In the genomic region with DNA sequence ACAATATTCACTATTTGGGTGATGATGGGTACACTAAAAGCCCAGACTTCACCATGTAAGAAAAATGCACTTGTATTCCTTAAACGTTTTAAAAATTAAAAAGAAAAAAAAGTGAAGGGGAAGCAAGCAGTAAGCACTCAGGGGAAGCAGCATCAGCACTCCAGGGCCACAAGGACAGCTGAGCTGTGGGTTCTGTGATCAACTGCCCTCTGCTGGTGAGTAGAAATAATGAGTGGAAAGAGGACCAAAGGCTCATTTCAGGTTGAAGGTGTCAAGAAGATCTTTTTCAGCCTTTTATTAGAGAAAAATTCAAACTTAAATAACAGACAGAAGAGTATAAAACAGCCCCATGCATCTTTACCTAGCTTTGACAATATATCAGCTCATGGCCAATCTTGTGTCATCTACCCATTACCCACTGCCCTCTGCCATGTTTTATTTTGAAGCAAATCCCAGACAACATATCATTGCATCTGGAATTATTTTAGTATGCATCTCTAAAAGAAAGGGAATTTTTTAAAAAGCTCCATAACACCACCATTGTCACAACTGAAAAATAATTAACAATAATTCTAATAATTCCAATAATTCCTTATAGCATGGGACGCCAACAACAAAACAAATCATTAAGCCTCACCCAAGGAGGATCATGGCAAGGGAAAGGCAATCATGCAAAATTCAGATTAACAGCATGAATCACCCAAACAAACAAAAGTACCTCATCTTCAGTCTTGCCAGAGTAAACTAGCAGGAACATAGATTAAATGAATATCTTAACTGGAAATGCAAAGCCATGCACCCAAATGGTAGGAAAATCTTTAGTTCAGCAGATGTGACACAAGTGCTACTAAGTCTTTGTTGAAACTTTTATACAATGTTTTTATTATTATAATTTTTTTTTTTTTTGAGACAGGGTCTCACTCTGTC, we compare ENCODE assay signal across 8 cellular contexts. TPM values are rescaled to one million over a fixed set of nuclear protein-coding genes. Genes with fewer than 3 reads are reported as not detected.
DNase-seq lines count a peak whose midpoint lies in the region; ATAC-seq and TF ChIP-seq lines count a peak whose summit lies in the region.

No MANE protein-coding gene starts in this region.

- CTCF ChIA-PET in BJ (lab: Yijun Ruan, JAX), result interaction anchor here (0.6 to 4.5 kb wide), 20 partner anchors 8 to 428 kb away, joined by 3 to 23 read pairs (median 3); no protein-coding TSS in a partner anchor

- peak; percentile 69 for ATAC-seq in GM18502 (IDR thresholded peaks at IDR 0.05; ENCODE audit: poor library complexity, unreplicated experiment)

- no peak overlapping the region for H3K4me3 Mint-ChIP-seq in brain

- TF ChIP-seq CTCF in BJ (IDR thresholded peaks at IDR 0.05; ENCODE audit: insufficient read depth, low read depth, low read length) (peak; percentile 77), brain (conservative IDR thresholded peaks at IDR 0.05) (peak; percentile 64 to 80)

- POLR2A ChIA-PET in BJ (lab: Charles Lee), result no interaction called here

- TF ChIP-seq EP300 in Ishikawa (IDR thresholded peaks at IDR 0.05; ENCODE audit: borderline replicate concordance), result no peak

- no peak overlapping the region for H3K27ac Mint-ChIP-seq in brain

- H3K27me3 ChIP-seq in BJ (ENCODE audit: control insufficient read depth, insufficient read depth, low read length), result no peaks in the 10 kb centered on the region

- H3K4me3 ChIP-seq in BJ (ENCODE audit: low read depth, low read length), result no peak overlapping the region

- in situ Hi-C loops in SK-MEL-5 (cut with HindIII; ENCODE audit: low pct_unique_long_range_greater_than_20kb, low sequenced_read_pairs), result no loop called here

- DNase-seq in BJ (ENCODE audit: low read depth), result no peak
- peak; percentile 78 for DNase-seq in SK-MEL-5 (ENCODE audit: low read depth, low spot score)
- DNase-seq in iPS-NIHi7 (ENCODE audit: extremely low spot score), result peak; percentile 85
- peak; percentile 1 to 4 for DNase-seq in stimulated activated CD8-positive, alpha-beta memory T cell treated with anti-CD3 and anti-CD28 coated beads, Interleukin-7, amount 100 ng/mL, for 4 hours (ENCODE audit: low read depth in 2 of 2)
- DNase-seq in NCI-H128 (lab: John Stamatoyannopoulos, UW; ENCODE audit: unreplicated experiment), result no peak

- no peaks in the 10 kb centered on the region for H3K4me1 Mint-ChIP-seq in brain

- TF ChIP-seq RAD21 in Ishikawa (IDR thresholded peaks at IDR 0.05; ENCODE audit: low read depth), result peak; percentile 80

- peaks cover 2% of the 10 kb centered on the region for H3K36me3 ChIP-seq in BJ (ENCODE audit: control insufficient read depth, insufficient read depth, low read length)

- H3K27me3 Mint-ChIP-seq in brain, result peaks cover 3% of the 10 kb centered on the region

- peaks cover 21 to 41% (median 32%) of the 10 kb centered on the region in 5 experiments for H3K9me3 Mint-ChIP-seq in brain

- H3K36me3 Mint-ChIP-seq in brain, result peaks cover 93% of the 10 kb centered on the region

TF ChIP-seq in Ishikawa, 13 proteins besides CTCF, POLR2A, EP300 and RAD21:
- no peak for TF ChIP-seq NFIC (IDR thresholded peaks at IDR 0.05)
- TF ChIP-seq TCF12 (IDR thresholded peaks at IDR 0.05; ENCODE audit: low read depth), result no peak
- no peak for TF ChIP-seq CEBPB (IDR thresholded peaks at IDR 0.05)
- TF ChIP-seq, protein P1, sequence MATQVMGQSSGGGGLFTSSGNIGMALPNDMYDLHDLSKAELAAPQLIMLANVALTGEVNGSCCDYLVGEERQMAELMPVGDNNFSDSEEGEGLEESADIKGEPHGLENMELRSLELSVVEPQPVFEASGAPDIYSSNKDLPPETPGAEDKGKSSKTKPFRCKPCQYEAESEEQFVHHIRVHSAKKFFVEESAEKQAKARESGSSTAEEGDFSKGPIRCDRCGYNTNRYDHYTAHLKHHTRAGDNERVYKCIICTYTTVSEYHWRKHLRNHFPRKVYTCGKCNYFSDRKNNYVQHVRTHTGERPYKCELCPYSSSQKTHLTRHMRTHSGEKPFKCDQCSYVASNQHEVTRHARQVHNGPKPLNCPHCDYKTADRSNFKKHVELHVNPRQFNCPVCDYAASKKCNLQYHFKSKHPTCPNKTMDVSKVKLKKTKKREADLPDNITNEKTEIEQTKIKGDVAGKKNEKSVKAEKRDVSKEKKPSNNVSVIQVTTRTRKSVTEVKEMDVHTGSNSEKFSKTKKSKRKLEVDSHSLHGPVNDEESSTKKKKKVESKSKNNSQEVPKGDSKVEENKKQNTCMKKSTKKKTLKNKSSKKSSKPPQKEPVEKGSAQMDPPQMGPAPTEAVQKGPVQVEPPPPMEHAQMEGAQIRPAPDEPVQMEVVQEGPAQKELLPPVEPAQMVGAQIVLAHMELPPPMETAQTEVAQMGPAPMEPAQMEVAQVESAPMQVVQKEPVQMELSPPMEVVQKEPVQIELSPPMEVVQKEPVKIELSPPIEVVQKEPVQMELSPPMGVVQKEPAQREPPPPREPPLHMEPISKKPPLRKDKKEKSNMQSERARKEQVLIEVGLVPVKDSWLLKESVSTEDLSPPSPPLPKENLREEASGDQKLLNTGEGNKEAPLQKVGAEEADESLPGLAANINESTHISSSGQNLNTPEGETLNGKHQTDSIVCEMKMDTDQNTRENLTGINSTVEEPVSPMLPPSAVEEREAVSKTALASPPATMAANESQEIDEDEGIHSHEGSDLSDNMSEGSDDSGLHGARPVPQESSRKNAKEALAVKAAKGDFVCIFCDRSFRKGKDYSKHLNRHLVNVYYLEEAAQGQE (IDR thresholded peaks at IDR 0.05; ENCODE audit: low read depth), result no peak

RNA-seq across cellular contexts. Expression of a gene that starts 42.4 kb away (rescaled TPM):
- polyA plus RNA-seq in BJ (2011; rRNA removed) (10.0 and 12.0 TPM in 2 replicates), brain (ENCODE audit: insufficient read depth, low read depth, low replicate concordance) (10.6 TPM)
- 12.1 and 14.8 TPM in 2 replicates for polyA minus RNA-seq in BJ (2011; rRNA and poly(A)+ RNA removed)
- total RNA-seq in SK-MEL-5 (2014; rRNA removed; shearing (Covaris generic)), result 7.1 TPM in 2 replicates
- polyA plus RNA-seq in SK-MEL-5 (2015; cell fraction: cytosol; rRNA removed), result 11.2 and 11.9 TPM in 2 replicates
- polyA plus RNA-seq in SK-MEL-5 (2015; cell fraction: nucleus; rRNA removed), result 46.5 and 52.9 TPM in 2 replicates

Comparison
In these comparisons a context has a peak if more than half of its experiments do, and no peak if none do; other contexts are left out.
1. DNase-seq: peak in SK-MEL-5 (single experiment), iPS-NIHi7 (single experiment) and stimulated activated CD8-positive, alpha-beta memory T cell treated with anti-CD3 and anti-CD28 coated beads, Interleukin-7, amount 100 ng/mL, for 4 hours (2 of 2); none in BJ (single experiment) and NCI-H128 (single experiment).